Comparison of ENCODE assay signal across 3 cellular contexts in the genomic region with DNA sequence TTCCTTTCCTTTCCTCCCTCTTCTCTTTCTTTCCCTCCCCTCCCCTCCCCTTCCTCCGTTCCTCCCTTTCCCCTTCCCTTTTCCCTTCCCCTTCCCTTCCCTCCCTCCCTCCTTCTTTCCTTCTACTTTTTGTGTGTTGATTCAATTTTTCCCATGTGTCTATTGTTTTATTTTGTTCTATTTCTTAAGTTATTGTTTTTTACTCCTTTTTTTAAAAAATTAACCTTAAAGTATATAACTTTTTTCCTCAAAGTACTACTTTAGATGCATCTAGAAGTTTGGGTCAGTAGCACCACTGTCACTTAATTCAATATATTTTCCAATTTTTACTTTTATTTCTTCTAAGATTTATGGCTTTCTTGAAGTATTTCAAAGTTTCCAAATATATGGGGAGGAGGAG.
A peak's percentile ranks its signal among the peaks of the same experiment; 100 is the strongest.
TF ChIP-seq lines count a peak whose summit lies in the region.

No MANE protein-coding gene starts in this region.

TF ChIP-seq in HepG2, 621 proteins besides CTCF, POLR2A, EP300 and RAD21:
- TF ChIP-seq KDM3A (CRISPR knock-in tag; IDR thresholded peaks at IDR 0.05; ENCODE audit: low read depth) (no peak), MIER2 (CRISPR knock-in tag; IDR thresholded peaks at IDR 0.05) (no peak), AHR (CRISPR knock-in tag; IDR thresholded peaks at IDR 0.05) (no peak), CBX1 (IDR thresholded peaks at IDR 0.05; ENCODE audit: low read depth) (no peak), HNRNPK (IDR thresholded peaks at IDR 0.05; ENCODE audit: low read depth, low read length, poor library complexity, severe bottlenecking) (peak; percentile 81)

TF ChIP-seq in IMR-90, 13 proteins besides CTCF, POLR2A, EP300 and RAD21:
- TF ChIP-seq MAFK (IDR thresholded peaks at IDR 0.05; ENCODE audit: low read depth, low read length) (no peak), CHD1 (IDR thresholded peaks at IDR 0.05; ENCODE audit: low read depth, low read length) (no peak)

TF ChIP-seq in K562, 482 proteins besides CTCF, POLR2A, EP300 and RAD21:
- no peak for TF ChIP-seq ZNF699 (CRISPR knock-in tag; IDR thresholded peaks at IDR 0.05; ENCODE audit: insufficient replicate concordance)
- TF ChIP-seq PCBP2 (IDR thresholded peaks at IDR 0.05; ENCODE audit: low read depth, low read length, poor library complexity, severe bottlenecking) = peak; percentile 57
- TF ChIP-seq HNRNPUL1 (IDR thresholded peaks at IDR 0.05; ENCODE audit: low read length) = no peak
- peak; percentile 75 for TF ChIP-seq HNRNPK (IDR thresholded peaks at IDR 0.05; ENCODE audit: low read depth, low read length, poor library complexity, severe bottlenecking)
